9 cellular contexts compared by ENCODE assay signal in the genomic region with DNA sequence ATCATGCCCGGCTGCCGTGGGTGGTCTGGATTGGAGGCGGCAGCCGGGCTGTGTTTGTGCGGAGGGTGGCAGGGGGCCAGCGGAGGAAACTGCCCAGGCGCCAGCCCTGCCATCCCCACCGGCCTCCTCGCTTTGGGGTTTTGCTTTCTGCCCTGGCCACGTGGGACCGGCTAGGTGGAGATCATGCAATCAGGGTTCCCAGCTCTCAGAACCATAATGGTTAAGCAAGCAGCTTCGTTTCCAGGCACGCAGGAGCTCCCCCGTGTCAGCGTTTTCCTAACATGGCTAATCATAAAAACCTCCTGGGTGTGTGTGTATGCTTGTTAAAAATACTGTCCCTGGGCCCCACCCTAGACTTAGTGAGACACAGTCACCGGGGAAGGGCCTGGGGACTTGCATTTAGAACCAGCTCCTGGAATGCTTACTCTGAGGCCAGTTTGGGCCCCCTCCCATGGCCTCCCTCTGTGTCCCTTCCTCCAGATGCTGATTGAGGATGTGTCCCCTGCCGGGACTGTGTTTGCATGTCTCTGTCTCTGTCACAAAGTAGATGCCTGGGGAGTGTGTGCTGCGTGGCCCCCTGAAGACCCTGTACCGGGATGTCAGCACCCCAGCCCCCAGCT.
DNase-seq lines count a peak whose midpoint lies in the region; ATAC-seq and TF ChIP-seq lines count a peak whose summit lies in the region.
"Had no signal": no experiment of that assay in that cellular context is flagged by ENCODE, and none has a peak within 500 bp of the region (broad histone marks: within the 10 kb centered on the region; RNA-seq: fewer than 3 reads in every experiment).

No MANE protein-coding gene starts in this region.

- H3K27me3 ChIP-seq in stomach smooth muscle (ENCODE audit: control insufficient read depth in 1 of 2, insufficient read depth in 2 of 2, low read length in 2 of 2) = no peaks in the 10 kb centered on the region

- no peak overlapping the region for H3K4me3 ChIP-seq in HEK293 (ENCODE audit: low read depth, low read length)
- peak overlapping the region in 1 of 2 donors; percentile 60 for H3K4me3 ChIP-seq in stomach smooth muscle (ENCODE audit: low read length in 2 of 2)

- CTCF ChIA-PET in HEK293 (lab: Yijun Ruan, JAX) = interaction anchor here (0.5 kb wide), 1 partner anchor 386 kb away, joined by 3 read pairs; no protein-coding TSS in a partner anchor

- ATAC-seq in left lobe of liver = peak; percentile 54
- ATAC-seq in GM18861 (IDR thresholded peaks at IDR 0.05; ENCODE audit: unreplicated experiment) = no peak
- ATAC-seq in GM21447 (IDR thresholded peaks at IDR 0.05; ENCODE audit: unreplicated experiment) = no peak

- H3K9ac ChIP-seq in stomach smooth muscle (ENCODE audit: low read length in 2 of 2) = peak overlapping the region; percentile 58 to 71

- peak; percentile 39 for DNase-seq in dermis blood vessel endothelial cell
- peak; percentile 64 for DNase-seq in left lobe of liver (ENCODE audit: low spot score)
- DNase-seq in activated CD4-positive, alpha-beta T cell treated with anti-CD3 and anti-CD28 coated beads for 48 hours = no peak
- DNase-seq in activated CD4-positive, CD25-positive, alpha-beta regulatory T cell (lab: John Stamatoyannopoulos, UW) = no peak
- DNase-seq: activated T-cell treated with anti-CD3 and anti-CD28 coated beads, Interleukin-2, amount 50 U/mL, for 1 hour had no signal

- H3K9me3 ChIP-seq in HEK293 (ENCODE audit: control insufficient read depth, insufficient read depth, low read depth, low read length) (no peaks in the 10 kb centered on the region), stomach smooth muscle (ENCODE audit: control insufficient read depth in 2 of 2, low read length in 2 of 2) (no peaks in the 10 kb centered on the region)

- POLR2A ChIA-PET in HEK293 (lab: Yijun Ruan, JAX) = no interaction called here

- TF ChIP-seq CTCF in HEK293 (tag by site-specific recombination; IDR thresholded peaks at IDR 0.05) = no peak

- H3K27ac ChIP-seq in HEK293 (ENCODE audit: extremely low read depth, low read depth, low read length) (no peak overlapping the region), stomach smooth muscle (ENCODE audit: low read length) (peak overlapping the region; percentile 90)

- H3K36me3 ChIP-seq in HEK293 (ENCODE audit: control insufficient read depth in 2 of 2, insufficient read depth in 1 of 2, low read length in 2 of 2) = no peaks in the 10 kb centered on the region
- H3K36me3 ChIP-seq in stomach smooth muscle (ENCODE audit: control insufficient read depth in 2 of 2, insufficient read depth in 2 of 2, low read length in 2 of 2) = no peaks in the 10 kb centered on the region

- H3K4me1 ChIP-seq in HEK293 (ENCODE audit: control insufficient read depth, insufficient read depth, low read length) (peaks cover 13% of the 10 kb centered on the region), stomach smooth muscle (ENCODE audit: control insufficient read depth, insufficient read depth, low read length) (peaks cover 46% of the 10 kb centered on the region)

TF ChIP-seq in HEK293, 187 proteins besides CTCF, POLR2A, EP300 and RAD21:
- TF ChIP-seq ZFHX2 (tag by site-specific recombination; conservative IDR thresholded peaks at IDR 0.05) (0 out of 2 replicates have a peak, but pooled peaks have one; percentile 20), ZNF223 (tag by site-specific recombination; IDR thresholded peaks at IDR 0.05) (no peak), ZIC2 (tag by site-specific recombination; IDR thresholded peaks at IDR 0.05) (peak; percentile 82), ZNF624 (tag by site-specific recombination; IDR thresholded peaks at IDR 0.05) (no peak)

Comparison
In these comparisons a context has a peak if more than half of its experiments do, and no peak if none do; other contexts are left out.
1. DNase-seq: peak in dermis blood vessel endothelial cell (single experiment) and left lobe of liver (single experiment); none in activated CD4-positive, alpha-beta T cell treated with anti-CD3 and anti-CD28 coated beads for 48 hours (single experiment) and activated CD4-positive, CD25-positive, alpha-beta regulatory T cell (0 of 4).